15 cellular contexts compared by ENCODE assay signal in genomic region chr2:102686479-102687439, GRCh38.
DNase-seq lines count a peak whose midpoint lies in the region; ATAC-seq lines count a peak whose summit lies in the region.
"Had no signal": no experiment of that assay in that cellular context is flagged by ENCODE, and none has a peak within 500 bp of the region (broad histone marks: within the 10 kb centered on the region; RNA-seq: fewer than 3 reads in every experiment).

No MANE protein-coding gene starts in this region.

- peaks cover 2% of the 10 kb centered on the region for H3K27me3 Mint-ChIP-seq in activated T-cell treated with anti-CD3 and anti-CD28 coated beads, Interleukin-2, amount 50 U/mL, for 4 hours (ENCODE audit: low read depth)
- peaks cover 0 to 12% of the 10 kb centered on the region in 2 donors for H3K27me3 Mint-ChIP-seq in stimulated activated naive B cell treated with anti-CD40 and anti-IgM and Interleukin-4, amounts not matched to agents 10 μg/mL and 1 μg/mL and 100 μg/mL, for 72 hours

- H3K4me3 Mint-ChIP-seq in activated T-cell treated with anti-CD3 and anti-CD28 coated beads, Interleukin-2, amount 50 U/mL, for 4 hours: no peak overlapping the region
- no peak overlapping the region for H3K4me3 Mint-ChIP-seq in stimulated activated naive B cell treated with anti-CD40 and anti-IgM and Interleukin-4, amounts not matched to agents 10 μg/mL and 1 μg/mL and 100 μg/mL, for 72 hours
- H3K4me3 Mint-ChIP-seq: activated T-cell treated with anti-CD3 and anti-CD28 coated beads, Interleukin-2, amount 50 U/mL, for 72 hours; WTC11 had no signal

- H3K27ac Mint-ChIP-seq in stimulated activated naive B cell treated with anti-CD40 and anti-IgM and Interleukin-4, amounts not matched to agents 10 μg/mL and 1 μg/mL and 100 μg/mL, for 72 hours: no peak overlapping the region
- H3K27ac Mint-ChIP-seq: activated T-cell treated with anti-CD3 and anti-CD28 coated beads, Interleukin-2, amount 50 U/mL, for 72 hours; WTC11 had no signal

- H3K4me1 Mint-ChIP-seq in activated T-cell treated with anti-CD3 and anti-CD28 coated beads, Interleukin-2, amount 50 U/mL, for 4 hours (ENCODE audit: low read depth): no peaks in the 10 kb centered on the region
- no peaks in the 10 kb centered on the region for H3K4me1 Mint-ChIP-seq in stimulated activated naive B cell treated with anti-CD40 and anti-IgM and Interleukin-4, amounts not matched to agents 10 μg/mL and 1 μg/mL and 100 μg/mL, for 72 hours
- H3K4me1 Mint-ChIP-seq: WTC11 had no signal

- peak; percentile 40 to 63 for ATAC-seq in activated T-cell treated with anti-CD3 and anti-CD28 coated beads, Interleukin-2, amount 50 U/mL, for 4 hours
- peak; percentile 78 for ATAC-seq in HG03103 (IDR thresholded peaks at IDR 0.05; ENCODE audit: low read depth, unreplicated experiment)
- ATAC-seq in stimulated activated naive B cell treated with anti-CD40 and anti-IgM and Interleukin-4, amounts not matched to agents 10 μg/mL and 1 μg/mL and 100 μg/mL, for 72 hours (replicated peaks): peak; percentile 82 to 92
- ATAC-seq: upper lobe of right lung, WTC11 had no signal

- no peaks in the 10 kb centered on the region for H3K36me3 Mint-ChIP-seq in activated T-cell treated with anti-CD3 and anti-CD28 coated beads, Interleukin-2, amount 50 U/mL, for 4 hours (ENCODE audit: insufficient read depth)
- no peaks in the 10 kb centered on the region for H3K36me3 Mint-ChIP-seq in stimulated activated naive B cell treated with anti-CD40 and anti-IgM and Interleukin-4, amounts not matched to agents 10 μg/mL and 1 μg/mL and 100 μg/mL, for 72 hours
- H3K36me3 Mint-ChIP-seq: WTC11 had no signal

- H3K9me3 Mint-ChIP-seq in activated T-cell treated with anti-CD3 and anti-CD28 coated beads, Interleukin-2, amount 50 U/mL, for 4 hours: no peaks in the 10 kb centered on the region
- no peaks in the 10 kb centered on the region for H3K9me3 Mint-ChIP-seq in stimulated activated naive B cell treated with anti-CD40 and anti-IgM and Interleukin-4, amounts not matched to agents 10 μg/mL and 1 μg/mL and 100 μg/mL, for 72 hours
- H3K9me3 Mint-ChIP-seq: activated T-cell treated with anti-CD3 and anti-CD28 coated beads, Interleukin-2, amount 50 U/mL, for 72 hours; WTC11 had no signal

- no peak for DNase-seq in activated T-cell treated with anti-CD3 and anti-CD28 coated beads, Interleukin-2, amount 50 U/mL, for 4 hours
- DNase-seq in activated T-cell treated with anti-CD3 and anti-CD28 coated beads for 4 hours (no peak), OCI-M1 (lab: John Stamatoyannopoulos, UW) (peak; percentile 72), ecto neural progenitor cell (ENCODE audit: low spot score) (no peak), SHP77 treated with DMSO at 0.1 percent for 48 hours (lab: John Stamatoyannopoulos, UW) (no peak), amniotic stem cell (lab: John Stamatoyannopoulos, UW) (no peak)
- no peak for DNase-seq in stimulated activated naive B cell treated with anti-CD40 and anti-IgM and Interleukin-4, amounts not matched to agents 10 μg/mL and 1 μg/mL and 100 μg/mL, for 72 hours
- DNase-seq: activated T-cell treated with anti-CD3 and anti-CD28 coated beads, Interleukin-2, amount 50 U/mL, for 72 hours; DMS 273 treated with DMSO at 0.1 percent for 48 hours; NCI-H1092; NCI-H524 treated with DMSO at 0.1 percent for 48 hours; Right ventricle myocardium superior; upper lobe of right lung had no signal
